Comparison of ENCODE assay signal across 1 cellular context in genomic region chr13:28357247-28357825, GRCh38.
TF ChIP-seq lines count a peak whose summit lies in the region.

No MANE protein-coding gene starts in this region.

TF ChIP-seq in H1, 55 proteins besides CTCF, POLR2A, EP300 and RAD21:
- no peak for TF ChIP-seq MAFK (IDR thresholded peaks at IDR 0.05; ENCODE audit: low read depth, low read length)
